ENCODE assay signal across 9 cellular contexts in genomic region chr9:117247271-117247670, GRCh38.
DNase-seq lines count a peak whose midpoint lies in the region; ATAC-seq, FAIRE-seq and TF ChIP-seq lines count a peak whose summit lies in the region.
"Had no signal": no experiment of that assay in that cellular context is flagged by ENCODE, and none has a peak within 500 bp of the region (broad histone marks: within the 10 kb centered on the region; RNA-seq: fewer than 3 reads in every experiment).

No MANE protein-coding gene starts in this region.

- no peaks in the 10 kb centered on the region for H3K9me2 ChIP-seq in SK-N-SH

- H3K4me1 ChIP-seq in SK-N-SH (ENCODE audit: control insufficient read depth in 1 of 2, insufficient read depth in 2 of 2, low read depth in 1 of 2, low read length in 1 of 2) (peaks cover 0 to 22% of the 10 kb centered on the region in 2 experiments; a peak in 1 of 4 replicates), thyroid gland (no peaks in the 10 kb centered on the region)

- H3K27me3 ChIP-seq in SK-N-SH (ENCODE audit: insufficient read depth) (no peaks in the 10 kb centered on the region), thyroid gland (no peaks in the 10 kb centered on the region)

- H3K4me3 ChIP-seq in SK-N-SH (ENCODE audit: low read depth in 2 of 2, low read length in 1 of 2) = no peak overlapping the region
- no peak overlapping the region for H3K4me3 ChIP-seq in thyroid gland (replicated peaks in 1 of 3)

- no peak for TF ChIP-seq POLR2A in thyroid gland (IDR thresholded peaks at IDR 0.05)

- H3K79me2 ChIP-seq in SK-N-SH (ENCODE audit: insufficient read depth) = no peaks in the 10 kb centered on the region

- H2AFZ ChIP-seq in SK-N-SH (ENCODE audit: low read depth) = no peak overlapping the region

- POLR2A ChIA-PET in SK-N-SH (lab: Yijun Ruan, JAX) = interaction anchor here (1.1 kb wide), 1 partner anchor 78 kb away, joined by 3 read pairs; no protein-coding TSS in a partner anchor

- DNase-seq in SK-N-SH (peak; percentile 38), NCI-H446 treated with DMSO at 0.1 percent for 48 hours (lab: John Stamatoyannopoulos, UW) (peak; percentile 49), frontal cortex (ENCODE audit: low spot score in 2 of 2) (peak; percentile 13 to 30), thyroid gland (peak in 1 of 2 donors; percentile 12), cortex of kidney (lab: John Stamatoyannopoulos, UW) (no peak)
- no peak for DNase-seq in stimulated activated CD4-positive, alpha-beta T cell treated with anti-CD3 and anti-CD28 coated beads, Interleukin-2, amount 100 ng/mL, for 48 hours
- DNase-seq: CD4-positive, alpha-beta T cell had no signal

- ATAC-seq in SK-N-SH treated with all-trans-retinoic acid at 6 μM for 48 hours (no peak), HG03520 (IDR thresholded peaks at IDR 0.05; ENCODE audit: unreplicated experiment) (no peak)

- peak; percentile 77 for TF ChIP-seq RAD21 in SK-N-SH (IDR thresholded peaks at IDR 0.05; ENCODE audit: low read length)

- H3K9ac ChIP-seq in SK-N-SH = no peak overlapping the region

- FAIRE-seq in frontal cortex (lab: Jason Lieb, UNC) = peak; percentile 33

- H3K36me3 ChIP-seq in SK-N-SH (replicated peaks in 1 of 2; ENCODE audit: control insufficient read depth in 1 of 2, insufficient read depth in 2 of 2, low read length in 1 of 2) (no peaks in the 10 kb centered on the region), thyroid gland (no peaks in the 10 kb centered on the region)

- CTCF ChIA-PET in SK-N-SH (lab: Yijun Ruan, JAX) = interaction anchor here (0.7 to 4.4 kb wide), 37 partner anchors 11 to 359 kb away, joined by 3 to 39 read pairs (median 5); partner anchors contain the start of gene ASTN2

- H3K27ac ChIP-seq in SK-N-SH (ENCODE audit: low read depth in 2 of 2, low read length in 1 of 2) = peak overlapping the region in 1 of 2 experiments; percentile 43; a peak in 2 of 4 replicates
- H3K27ac ChIP-seq in thyroid gland = no peak overlapping the region

- H3K9me3 ChIP-seq in SK-N-SH = no peaks in the 10 kb centered on the region
- no peaks in the 10 kb centered on the region for H3K9me3 ChIP-seq in thyroid gland

- no peaks in the 10 kb centered on the region for H4K20me1 ChIP-seq in SK-N-SH (ENCODE audit: insufficient read depth)

- no peak overlapping the region for H3K4me2 ChIP-seq in SK-N-SH

- 0% methylated on average over 1 of the region's 1 CpG for WGBS in SK-N-SH (ENCODE audit: low lambda C conversion rate)
- 18 to 50% methylated on average over 1 of the region's 1 CpG for WGBS in thyroid gland, 2 donors

- no peaks in the 10 kb centered on the region for H3F3A ChIP-seq in SK-N-SH (replicated peaks; ENCODE audit: insufficient read depth)

- no peak for TF ChIP-seq EP300 in SK-N-SH (IDR thresholded peaks at IDR 0.05; ENCODE audit: borderline replicate concordance in 1 of 2, low read depth in 1 of 2, low read length in 1 of 2)

- TF ChIP-seq CTCF in SK-N-SH (IDR thresholded peaks at IDR 0.05) = no peak; the same call in 1 of the 2 replicates
- peak in 4 of 6 experiments; percentile 21 to 57 (median 40) for TF ChIP-seq CTCF in thyroid gland (IDR thresholded peaks at IDR 0.05)

- intact Hi-C loops in thyroid gland (cut with DNase I) = no loop called here

TF ChIP-seq in SK-N-SH, 30 proteins besides CTCF, POLR2A, EP300 and RAD21:
- TF ChIP-seq SMC3 (IDR thresholded peaks at IDR 0.05; ENCODE audit: low read depth, low read length) = peak; percentile 44; the same call in 1 of the 2 replicates
- TF ChIP-seq POLR2AphosphoS5 (IDR thresholded peaks at IDR 0.05; ENCODE audit: low read depth, low read length) = no peak
TF ChIP-seq in SK-N-SH: peak in this region for 1.

TF ChIP-seq in SK-N-SH treated with all-trans-retinoic acid at 6 μM for 48 hours, 23 proteins besides CTCF, POLR2A, EP300 and RAD21:
- TF ChIP-seq ZNF565 (CRISPR knock-in tag; conservative IDR thresholded peaks at IDR 0.05; ENCODE audit: low read depth) (no peak), ZFP30 (CRISPR knock-in tag; IDR thresholded peaks at IDR 0.05) (no peak), ZNF8 (CRISPR knock-in tag; IDR thresholded peaks at IDR 0.05) (no peak), PATZ1 (CRISPR knock-in tag; IDR thresholded peaks at IDR 0.05; ENCODE audit: borderline replicate concordance) (no peak), PPARA (CRISPR knock-in tag; IDR thresholded peaks at IDR 0.05; ENCODE audit: borderline replicate concordance) (no peak), CREB5 (CRISPR knock-in tag; IDR thresholded peaks at IDR 0.05; ENCODE audit: low read depth) (no peak), ARNTL (CRISPR knock-in tag; IDR thresholded peaks at IDR 0.05; ENCODE audit: borderline replicate concordance, low read depth) (no peak)

Comparison
In these comparisons a context has a peak if more than half of its experiments do, and no peak if none do; other contexts are left out.
1. DNase-seq: peak in SK-N-SH (single experiment), NCI-H446 treated with DMSO at 0.1 percent for 48 hours (single experiment) and frontal cortex (2 of 2); none in stimulated activated CD4-positive, alpha-beta T cell treated with anti-CD3 and anti-CD28 coated beads, Interleukin-2, amount 100 ng/mL, for 48 hours (0 of 2) and cortex of kidney (single experiment).